11 cellular contexts compared by ENCODE assay signal in the genomic region with DNA sequence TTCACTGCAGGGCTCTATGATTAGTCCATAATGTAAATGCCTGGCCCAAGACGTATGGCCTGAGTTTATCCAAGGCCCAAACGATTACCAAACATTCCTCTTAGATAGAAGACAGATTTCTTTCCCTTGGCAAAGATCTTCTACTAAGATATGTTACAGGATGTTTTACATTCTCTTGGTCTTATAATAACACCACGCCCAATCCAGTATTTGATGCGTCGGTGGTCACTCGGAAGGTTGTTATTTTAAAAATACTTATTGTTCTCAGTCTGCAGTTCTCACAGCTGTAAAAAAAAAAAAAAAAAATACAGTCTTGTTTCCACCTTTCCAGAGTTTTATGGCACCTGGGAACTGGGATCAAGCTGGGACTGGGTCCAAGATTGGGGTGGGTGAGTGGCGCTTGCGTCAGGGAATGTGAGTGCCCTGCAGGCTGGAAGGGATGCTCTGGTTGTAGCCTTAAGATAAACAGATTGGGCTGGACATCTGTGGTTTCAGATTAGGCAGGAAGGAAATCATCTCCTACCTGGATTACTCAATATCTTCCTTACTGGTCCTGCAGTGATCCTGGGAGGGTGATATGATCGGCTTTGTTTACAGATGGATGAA.
DNase-seq lines count a peak whose midpoint lies in the region; ATAC-seq, FAIRE-seq and TF ChIP-seq lines count a peak whose summit lies in the region.
"Had no signal": no experiment of that assay in that cellular context is flagged by ENCODE, and none has a peak within 500 bp of the region (broad histone marks: within the 10 kb centered on the region; RNA-seq: fewer than 3 reads in every experiment).

No MANE protein-coding gene starts in this region.

- peaks cover 3% of the 10 kb centered on the region; the same call in 1 of the 2 replicates for H3K36me3 ChIP-seq in GM23248 (ENCODE audit: low read depth)
- H3K36me3 ChIP-seq in smooth muscle cell (ENCODE audit: low read depth): no peaks in the 10 kb centered on the region
- H3K36me3 ChIP-seq: thyroid gland had no signal

- H3K9me2 ChIP-seq in GM23248 (ENCODE audit: insufficient read depth): no peaks in the 10 kb centered on the region

- H3K27ac ChIP-seq in GM23248 (peak overlapping the region; percentile 95), smooth muscle cell (ENCODE audit: low read depth) (peak overlapping the region; percentile 92)

- peaks cover 30% of the 10 kb centered on the region for H3F3A ChIP-seq in GM23248 (ENCODE audit: insufficient read depth)
- H3F3A ChIP-seq in smooth muscle cell (ENCODE audit: low read depth): no peaks in the 10 kb centered on the region

- H4K20me1 ChIP-seq in GM23248 (ENCODE audit: insufficient read depth) (no peaks in the 10 kb centered on the region), smooth muscle cell (ENCODE audit: low read depth) (no peaks in the 10 kb centered on the region)

- no peak overlapping the region for H2AFZ ChIP-seq in GM23248
- no peak overlapping the region for H2AFZ ChIP-seq in smooth muscle cell (ENCODE audit: low read depth)

- WGBS in GM23248 (ENCODE audit: low coverage in 1 of 2, low lambda C conversion rate in 2 of 2, missing lambda C conversion rate in 2 of 2), 2 experiments: 21 to 23% methylated on average over 9 of the region's 9 CpGs
- 58% methylated on average over 9 of the region's 9 CpGs for WGBS in smooth muscle cell (ENCODE audit: low lambda C conversion rate)

- no peak for TF ChIP-seq POLR2A in GM12892 (IDR thresholded peaks at IDR 0.05; ENCODE audit: low read depth, low read length)

- no peak for ATAC-seq in HG03565 (IDR thresholded peaks at IDR 0.05; ENCODE audit: unreplicated experiment)

- H3K9ac ChIP-seq in GM23248 (peak overlapping the region; percentile 76), smooth muscle cell (ENCODE audit: low read depth) (peak overlapping the region; percentile 71)

- FAIRE-seq in GM12892 (lab: Jason Lieb, UNC): no peak

- H3K9me3 ChIP-seq in GM23248 (ENCODE audit: low read depth) (no peaks in the 10 kb centered on the region), smooth muscle cell (replicated peaks; ENCODE audit: low read depth) (no peaks in the 10 kb centered on the region)
- H3K9me3 ChIP-seq: thyroid gland had no signal

- H3K4me1 ChIP-seq in GM23248 (ENCODE audit: insufficient read depth) (peaks cover 32% of the 10 kb centered on the region), smooth muscle cell (ENCODE audit: low read depth) (no peaks in the 10 kb centered on the region)

- H3K4me2 ChIP-seq in GM23248 (ENCODE audit: unreplicated experiment): peak overlapping the region; percentile 76
- peak overlapping the region; percentile 45 for H3K4me2 ChIP-seq in smooth muscle cell

- H3K4me3 ChIP-seq in GM23248 (peak overlapping the region; percentile 24), smooth muscle cell (no peak overlapping the region)
- H3K4me3 ChIP-seq: thyroid gland had no signal

- peak; percentile 89 for DNase-seq in GM23248
- peak; percentile 67 for DNase-seq in SW480 (ENCODE audit: low spot score)
- DNase-seq in fibroblast of the conjunctiva (ENCODE audit: low read depth): peak; percentile 93
- DNase-seq in smooth muscle cell (lab: John Stamatoyannopoulos, UW; ENCODE audit: unreplicated experiment): no peak
- DNase-seq in mesenteric fat pad (ENCODE audit: low spot score): no peak
- DNase-seq in GM12892 (ENCODE audit: insufficient read length): no peak
- DNase-seq in ureter (ENCODE audit: low spot score): no peak
- DNase-seq: activated CD4-positive, CD25-positive, alpha-beta regulatory T cell; activated naive CD8-positive, alpha-beta T cell treated with anti-CD3 and anti-CD28 coated beads, Interleukin-2, amount 50 U/mL, for 24 hours had no signal

- TF ChIP-seq CTCF in smooth muscle cell (IDR thresholded peaks at IDR 0.05; ENCODE audit: borderline replicate concordance, insufficient read depth, poor library complexity, severe bottlenecking): no peak

- in situ Hi-C loops in GM23248 (cut with MboI): no loop called here

- H3K27me3 ChIP-seq in GM23248 (replicated peaks; ENCODE audit: insufficient read depth) (no peaks in the 10 kb centered on the region), smooth muscle cell (ENCODE audit: low read depth) (no peaks in the 10 kb centered on the region)
- H3K27me3 ChIP-seq: thyroid gland had no signal

- H3K79me2 ChIP-seq in GM23248 (ENCODE audit: insufficient read depth): 0 out of 2 replicates have a peak, but pooled peaks cover 6% of the 10 kb centered on the region
- H3K79me2 ChIP-seq in smooth muscle cell (ENCODE audit: low read depth): no peaks in the 10 kb centered on the region

Comparison
In these comparisons a context has a peak if more than half of its experiments do, and no peak if none do; other contexts are left out.
1. DNase-seq: peak in GM23248 (single experiment), SW480 (single experiment) and fibroblast of the conjunctiva (single experiment); none in smooth muscle cell (single experiment), mesenteric fat pad (single experiment), GM12892 (single experiment) and ureter (single experiment).